In the genomic region with DNA sequence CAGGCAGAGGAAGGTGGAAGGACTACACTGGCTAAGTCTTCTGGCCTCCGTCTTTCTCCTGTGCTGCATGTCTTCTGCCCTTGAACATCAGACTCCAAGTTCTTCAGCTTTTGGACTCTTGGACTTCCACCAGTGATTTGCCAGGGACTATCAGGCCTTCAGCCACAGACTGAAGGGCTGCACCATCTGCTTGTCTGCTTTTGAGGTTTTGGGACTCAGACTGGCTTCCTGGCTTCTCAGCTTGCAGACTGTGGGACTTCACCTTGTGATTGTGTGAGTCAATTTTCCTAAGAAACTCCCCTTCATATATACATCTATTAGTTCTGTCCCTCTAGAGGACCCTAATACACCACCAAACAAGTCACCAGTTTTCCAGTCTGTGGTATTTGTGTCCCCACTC, we compare ENCODE assay signal across 17 cellular contexts.
"Had no signal": no experiment of that assay in that cellular context is flagged by ENCODE, and none has a peak within 500 bp of the region (broad histone marks: within the 10 kb centered on the region; RNA-seq: fewer than 3 reads in every experiment).

No MANE protein-coding gene starts in this region.

- H3K27me3 Mint-ChIP-seq: activated naive CD8-positive, alpha-beta T cell; dendritic cell treated with granulocyte-macrophage colony-stimulating factor and Interleukin-4, amounts not matched to agents 40 ng/mL and 50 ng/mL, for 4 days; naive thymus-derived CD8-positive, alpha-beta T cell had no signal

- H3K27ac ChIP-seq: neutrophil, stomach, testis had no signal

- ATAC-seq: activated T-cell treated with anti-CD3 and anti-CD28 coated beads, Interleukin-2, amount 50 U/mL, for 72 hours; left lobe of liver; naive thymus-derived CD8-positive, alpha-beta T cell; WTC11 had no signal

- H3K9me3 Mint-ChIP-seq: activated T-cell treated with anti-CD3 and anti-CD28 coated beads, Interleukin-2, amount 50 U/mL, for 72 hours; dendritic cell treated with granulocyte-macrophage colony-stimulating factor and Interleukin-4, amounts not matched to agents 40 ng/mL and 50 ng/mL, for 4 days; naive thymus-derived CD8-positive, alpha-beta T cell; T-helper 1 cell treated with Interleukin-12 subunit alpha and Interleukin-12 subunit beta and Interleukin-4 antibody, amounts not matched to agents 30 μg/mL and 1 μg/mL, for 36 hours; WTC11 had no signal

- H3K27me3 ChIP-seq: neutrophil, stomach, testis had no signal

- H3K27ac Mint-ChIP-seq: activated naive CD8-positive, alpha-beta T cell; activated T-cell treated with anti-CD3 and anti-CD28 coated beads, Interleukin-2, amount 50 U/mL, for 72 hours; dendritic cell treated with granulocyte-macrophage colony-stimulating factor and Interleukin-4, amounts not matched to agents 40 ng/mL and 50 ng/mL, for 4 days; naive thymus-derived CD8-positive, alpha-beta T cell; T-helper 1 cell treated with Interleukin-12 subunit alpha and Interleukin-12 subunit beta and Interleukin-4 antibody, amounts not matched to agents 30 μg/mL and 1 μg/mL, for 36 hours; WTC11 had no signal

- H3K4me3 ChIP-seq: stomach, testis had no signal

- H3K4me3 Mint-ChIP-seq: activated naive CD8-positive, alpha-beta T cell; activated T-cell treated with anti-CD3 and anti-CD28 coated beads, Interleukin-2, amount 50 U/mL, for 72 hours; dendritic cell treated with granulocyte-macrophage colony-stimulating factor and Interleukin-4, amounts not matched to agents 40 ng/mL and 50 ng/mL, for 4 days; naive thymus-derived CD8-positive, alpha-beta T cell; T-helper 1 cell treated with Interleukin-12 subunit alpha and Interleukin-12 subunit beta and Interleukin-4 antibody, amounts not matched to agents 30 μg/mL and 1 μg/mL, for 36 hours; WTC11 had no signal

- DNase-seq: activated CD4-positive, alpha-beta T cell treated with anti-CD3 and anti-CD28 coated beads for 4 hours; activated CD8-positive, alpha-beta memory T cell treated with anti-CD3 and anti-CD28 coated beads, Interleukin-2, amount 50 U/mL, for 48 hours; activated gamma-delta T cell; activated T-cell treated with anti-CD3 and anti-CD28 coated beads, Interleukin-2, amount 50 U/mL, for 72 hours; amniotic stem cell; effector memory CD4-positive, alpha-beta T cell; naive thymus-derived CD8-positive, alpha-beta T cell; stimulated activated CD4-positive, alpha-beta T cell treated with anti-CD3 and anti-CD28 coated beads, Interleukin-12 subunit alpha, Interleukin-12 subunit beta, amount 100 ng/mL, for 4 hours; stimulated activated CD4-positive, alpha-beta T cell treated with anti-CD3 and anti-CD28 coated beads, Interleukin-2, amount 100 ng/mL, for 24 hours; stomach; testis had no signal

- H3K9me3 ChIP-seq: neutrophil, stomach, testis had no signal

- H3K4me1 ChIP-seq: stomach, testis had no signal
